Comparison of ENCODE assay signal across 1 cellular context in genomic region chr16:70257391-70257790, GRCh38.
TF ChIP-seq lines count a peak whose summit lies in the region.

No MANE protein-coding gene starts in this region.

TF ChIP-seq in HepG2, 621 proteins besides CTCF, POLR2A, EP300 and RAD21:
- peak; percentile 39 for TF ChIP-seq RBM22 (optimal IDR thresholded peaks at IDR 0.05; ENCODE audit: low read length)
- TF ChIP-seq ZBTB49 (CRISPR knock-in tag; IDR thresholded peaks at IDR 0.05; ENCODE audit: borderline replicate concordance): no peak
